ENCODE assay signal across 9 cellular contexts in genomic region chr11:67252831-67253239, GRCh38. TPM values are rescaled to one million over a fixed set of nuclear protein-coding genes. Genes with fewer than 3 reads are reported as not detected.
DNase-seq lines count a peak whose midpoint lies in the region; ATAC-seq and TF ChIP-seq lines count a peak whose summit lies in the region.
"Had no signal": no experiment of that assay in that cellular context is flagged by ENCODE, and none has a peak within 500 bp of the region (broad histone marks: within the 10 kb centered on the region; RNA-seq: fewer than 3 reads in every experiment).

No MANE protein-coding gene starts in this region.

- no peak for TF ChIP-seq POLR2A in heart left ventricle (IDR thresholded peaks at IDR 0.05)

- H3K4me1 ChIP-seq in CD4-positive, alpha-beta memory T cell (ENCODE audit: insufficient read depth, low read length), result peaks cover 15% of the 10 kb centered on the region
- peaks cover 0 to 34% (median 6%) of the 10 kb centered on the region in 12 donors for H3K4me1 ChIP-seq in heart left ventricle

- POLR2A ChIA-PET in CD4-positive, alpha-beta memory T cell (lab: Charles Lee; ENCODE audit: partially characterized antibody), result interaction anchor here (1.0 to 8.1 kb wide), 8 partner anchors 9 to 129 kb away, joined by 3 to 64 read pairs (median 5); partner anchors contain the start of gene GRK2
- POLR2A ChIA-PET in activated B cell treated with CpG ODN at 0.5 μM for 24 hours (lab: Charles Lee), result interaction anchor here (0.8 to 1.9 kb wide), 5 partner anchors 13 to 36 kb away, joined by 3 to 19 read pairs (median 3); partner anchors contain the start of gene ANKRD13D

- peak overlapping the region in 6 of 7 donors; percentile 7 to 78 (median 32) for H3K27ac Mint-ChIP-seq in CD4-positive, alpha-beta memory T cell
- H3K27ac Mint-ChIP-seq in activated B cell treated with CpG ODN at 0.5 μM for 24 hours, result no peak overlapping the region
- peak overlapping the region; percentile 47 for H3K27ac Mint-ChIP-seq in stimulated activated effector memory CD8-positive, alpha-beta T cell treated with anti-CD3 and anti-CD28 coated beads, Interleukin-12 subunit alpha, Interleukin-12 subunit beta, amount 100 ng/mL, for 72 hours

- peaks cover 10 to 52% (median 32%) of the 10 kb centered on the region in 4 donors for H3K4me1 Mint-ChIP-seq in CD4-positive, alpha-beta memory T cell
- peaks cover 8% of the 10 kb centered on the region for H3K4me1 Mint-ChIP-seq in activated B cell treated with CpG ODN at 0.5 μM for 24 hours
- peaks cover 68% of the 10 kb centered on the region for H3K4me1 Mint-ChIP-seq in stimulated activated effector memory CD8-positive, alpha-beta T cell treated with anti-CD3 and anti-CD28 coated beads, Interleukin-12 subunit alpha, Interleukin-12 subunit beta, amount 100 ng/mL, for 72 hours

- H3K36me3 Mint-ChIP-seq in CD4-positive, alpha-beta memory T cell, result peaks cover 75 to 95% of the 10 kb centered on the region in 2 donors
- H3K36me3 Mint-ChIP-seq in activated B cell treated with CpG ODN at 0.5 μM for 24 hours (ENCODE audit: low read depth), result peaks cover 95% of the 10 kb centered on the region
- H3K36me3 Mint-ChIP-seq in stimulated activated effector memory CD8-positive, alpha-beta T cell treated with anti-CD3 and anti-CD28 coated beads, Interleukin-12 subunit alpha, Interleukin-12 subunit beta, amount 100 ng/mL, for 72 hours, result peaks cover 100% of the 10 kb centered on the region

- WGBS in heart left ventricle, 4 donors, result 84 to 89% (median 87%) methylated on average over 3 to 4 of the region's 4 CpGs

- H3K27ac ChIP-seq in CD4-positive, alpha-beta memory T cell (ENCODE audit: low read depth, low read length), result no peak overlapping the region
- H3K27ac ChIP-seq in heart left ventricle, result peak overlapping the region in 1 of 12 donors; percentile 52
- H3K27ac ChIP-seq: thoracic aorta had no signal

- peak; percentile 26 to 46 (median 40) for DNase-seq in CD4-positive, alpha-beta memory T cell
- DNase-seq in HT-29 (ENCODE audit: low spot score), result peak; percentile 58
- no peak for DNase-seq in activated B cell treated with CpG ODN at 0.5 μM for 24 hours
- peak in 3 of 5 donors; percentile 40 to 52 (median 52) for DNase-seq in heart left ventricle
- DNase-seq in stimulated activated effector memory CD8-positive, alpha-beta T cell treated with anti-CD3 and anti-CD28 coated beads, Interleukin-12 subunit alpha, Interleukin-12 subunit beta, amount 100 ng/mL, for 72 hours (ENCODE audit: low spot score in 2 of 2), result no peak
- DNase-seq in NK-92 treated with Interleukin-12 subunit alpha and Interleukin-12 subunit beta, amount 100 ng/mL, for 24 hours (lab: John Stamatoyannopoulos, UW), result no peak

- ATAC-seq in activated B cell treated with CpG ODN at 0.5 μM for 24 hours (ENCODE audit: low read depth) (peak; percentile 75), heart left ventricle (peak; percentile 19 to 76 (median 58)), GM19455 (IDR thresholded peaks at IDR 0.05; ENCODE audit: unreplicated experiment) (no peak), GM19397 (IDR thresholded peaks at IDR 0.05; ENCODE audit: unreplicated experiment) (no peak)
- ATAC-seq in stimulated activated effector memory CD8-positive, alpha-beta T cell treated with anti-CD3 and anti-CD28 coated beads, Interleukin-12 subunit alpha, Interleukin-12 subunit beta, amount 100 ng/mL, for 72 hours, result peak; percentile 83

- no peaks in the 10 kb centered on the region for H3K9me3 ChIP-seq in CD4-positive, alpha-beta memory T cell (ENCODE audit: control insufficient read depth in 1 of 2, low read length in 2 of 2)
- H3K9me3 ChIP-seq in heart left ventricle, result no peaks in the 10 kb centered on the region
- H3K9me3 ChIP-seq: thoracic aorta had no signal

- peaks cover 0 to 7% (median 0%) of the 10 kb centered on the region in 8 donors for H3K9me3 Mint-ChIP-seq in CD4-positive, alpha-beta memory T cell
- H3K9me3 Mint-ChIP-seq in activated B cell treated with CpG ODN at 0.5 μM for 24 hours, result no peaks in the 10 kb centered on the region
- H3K9me3 Mint-ChIP-seq in stimulated activated effector memory CD8-positive, alpha-beta T cell treated with anti-CD3 and anti-CD28 coated beads, Interleukin-12 subunit alpha, Interleukin-12 subunit beta, amount 100 ng/mL, for 72 hours, result no peaks in the 10 kb centered on the region

- no peak overlapping the region for H3K4me3 ChIP-seq in CD4-positive, alpha-beta memory T cell (ENCODE audit: low read length in 2 of 2)
- no peak overlapping the region for H3K4me3 ChIP-seq in heart left ventricle
- H3K4me3 ChIP-seq: thoracic aorta had no signal

- no peaks in the 10 kb centered on the region for H3K27me3 ChIP-seq in CD4-positive, alpha-beta memory T cell (ENCODE audit: insufficient read depth, low read length)
- no peaks in the 10 kb centered on the region for H3K27me3 ChIP-seq in heart left ventricle

- TF ChIP-seq CTCF in activated B cell treated with CpG ODN at 0.5 μM for 24 hours (IDR thresholded peaks at IDR 0.05) (no peak), heart left ventricle (IDR thresholded peaks at IDR 0.05) (peak in 7 of 12 donors; percentile 14 to 39 (median 31))

- H3K36me3 ChIP-seq in CD4-positive, alpha-beta memory T cell (ENCODE audit: insufficient read depth, low read length), result peaks cover 88% of the 10 kb centered on the region
- peaks cover 0 to 100% (median 96%) of the 10 kb centered on the region in 9 donors for H3K36me3 ChIP-seq in heart left ventricle

- CTCF ChIA-PET in CD4-positive, alpha-beta memory T cell (lab: Charles Lee; ENCODE audit: partially characterized antibody), result interaction anchor here (1.0 to 3.8 kb wide), 10 partner anchors 9 to 133 kb away, joined by 3 to 24 read pairs (median 5); no protein-coding TSS in a partner anchor
- CTCF ChIA-PET in activated B cell treated with CpG ODN at 0.5 μM for 24 hours (lab: Charles Lee), result interaction anchor here (1.0 to 3.2 kb wide), 6 partner anchors 10 to 171 kb away, joined by 3 to 21 read pairs (median 4); no protein-coding TSS in a partner anchor

- peak overlapping the region in 3 of 8 donors; percentile 6 to 59 (median 39) for H3K4me3 Mint-ChIP-seq in CD4-positive, alpha-beta memory T cell
- no peak overlapping the region for H3K4me3 Mint-ChIP-seq in activated B cell treated with CpG ODN at 0.5 μM for 24 hours
- no peak overlapping the region for H3K4me3 Mint-ChIP-seq in stimulated activated effector memory CD8-positive, alpha-beta T cell treated with anti-CD3 and anti-CD28 coated beads, Interleukin-12 subunit alpha, Interleukin-12 subunit beta, amount 100 ng/mL, for 72 hours

- intact Hi-C loops in CD4-positive, alpha-beta memory T cell (cut with micrococcal nuclease), result no loop called here
- intact Hi-C loops in activated B cell treated with CpG ODN at 0.5 μM for 24 hours (cut with micrococcal nuclease), result no loop called here
- intact Hi-C loops in heart left ventricle (cut with DNase I), result no loop called here

- H3K27me3 Mint-ChIP-seq in CD4-positive, alpha-beta memory T cell, result no peaks in the 10 kb centered on the region
- H3K27me3 Mint-ChIP-seq in activated B cell treated with CpG ODN at 0.5 μM for 24 hours, result no peaks in the 10 kb centered on the region

RNA-seq across cellular contexts. Expression of gene GRK2, which starts 13.4 kb away (rescaled TPM):
- 100 to 1,000 TPM; 299 to 310 TPM for total RNA-seq in CD4-positive, alpha-beta memory T cell
- polyA plus RNA-seq in CD4-positive, alpha-beta memory T cell, result 10 to 100 TPM; 12.8 to 63.7 TPM
- total RNA-seq in HT-29 (2014; rRNA removed; shearing (Covaris generic)), result 270 and 294 TPM in 2 replicates
- total RNA-seq in activated B cell treated with CpG ODN at 0.5 μM for 24 hours, result 159 and 175 TPM in 2 replicates
- total RNA-seq in heart left ventricle, result 100 to 1,000 TPM in 1 of 9 donors, 10 to 100 TPM in 8; 40.1 to 107 (median 49.6) TPM
- 10 to 100 TPM; 55.6 to 63.8 TPM for polyA plus RNA-seq in heart left ventricle

RNA-seq across cellular contexts. Expression of gene ANKRD13D, which starts 36.3 kb away (rescaled TPM):
- total RNA-seq in CD4-positive, alpha-beta memory T cell, result 100 to 1,000 TPM; 244 to 247 TPM
- 10 to 100 TPM; 12.0 to 31.3 TPM for polyA plus RNA-seq in CD4-positive, alpha-beta memory T cell
- 100 and 107 TPM in 2 replicates for total RNA-seq in HT-29 (2014; rRNA removed; shearing (Covaris generic))
- total RNA-seq in activated B cell treated with CpG ODN at 0.5 μM for 24 hours (97.2 and 116 TPM in 2 replicates), heart left ventricle (10 to 100 TPM in 6 of 9 donors, 1 to 10 TPM in 3; 7.6 to 43.6 (median 12.8) TPM)
- polyA plus RNA-seq in heart left ventricle, result 10 to 100 TPM; 12.3 to 17.6 TPM

RNA-seq across cellular contexts. Expression of gene SSH3, which starts 50.5 kb away (rescaled TPM):
- total RNA-seq in CD4-positive, alpha-beta memory T cell, result 10 to 100 TPM; 22.5 to 26.3 TPM
- polyA plus RNA-seq in CD4-positive, alpha-beta memory T cell, result 1 to 10 TPM in 1 of 2 donors, under 1 TPM in 1; 0.79 to 6.5 TPM
- total RNA-seq in HT-29 (2014; rRNA removed; shearing (Covaris generic)), result 180 TPM in 2 replicates
- total RNA-seq in activated B cell treated with CpG ODN at 0.5 μM for 24 hours, result 5.1 and 7.7 TPM in 2 replicates
- 10 to 100 TPM; 10.8 to 23.9 (median 16.8) TPM for total RNA-seq in heart left ventricle
- polyA plus RNA-seq in heart left ventricle, result 1 to 10 TPM; 8.1 to 9.4 TPM

Comparison
In these comparisons a context has a peak if more than half of its experiments do, and no peak if none do; other contexts are left out.
1. DNase-seq: peak in CD4-positive, alpha-beta memory T cell (5 of 5), HT-29 (single experiment) and heart left ventricle (3 of 5); none in activated B cell treated with CpG ODN at 0.5 μM for 24 hours (single experiment), stimulated activated effector memory CD8-positive, alpha-beta T cell treated with anti-CD3 and anti-CD28 coated beads, Interleukin-12 subunit alpha, Interleukin-12 subunit beta, amount 100 ng/mL, for 72 hours (0 of 2) and NK-92 treated with Interleukin-12 subunit alpha and Interleukin-12 subunit beta, amount 100 ng/mL, for 24 hours (single experiment).
2. ATAC-seq: peak in activated B cell treated with CpG ODN at 0.5 μM for 24 hours (single experiment), heart left ventricle (4 of 4) and stimulated activated effector memory CD8-positive, alpha-beta T cell treated with anti-CD3 and anti-CD28 coated beads, Interleukin-12 subunit alpha, Interleukin-12 subunit beta, amount 100 ng/mL, for 72 hours (single experiment); none in GM19455 (single experiment) and GM19397 (single experiment).